ENCODE assay signal across 8 cellular contexts in the genomic region with DNA sequence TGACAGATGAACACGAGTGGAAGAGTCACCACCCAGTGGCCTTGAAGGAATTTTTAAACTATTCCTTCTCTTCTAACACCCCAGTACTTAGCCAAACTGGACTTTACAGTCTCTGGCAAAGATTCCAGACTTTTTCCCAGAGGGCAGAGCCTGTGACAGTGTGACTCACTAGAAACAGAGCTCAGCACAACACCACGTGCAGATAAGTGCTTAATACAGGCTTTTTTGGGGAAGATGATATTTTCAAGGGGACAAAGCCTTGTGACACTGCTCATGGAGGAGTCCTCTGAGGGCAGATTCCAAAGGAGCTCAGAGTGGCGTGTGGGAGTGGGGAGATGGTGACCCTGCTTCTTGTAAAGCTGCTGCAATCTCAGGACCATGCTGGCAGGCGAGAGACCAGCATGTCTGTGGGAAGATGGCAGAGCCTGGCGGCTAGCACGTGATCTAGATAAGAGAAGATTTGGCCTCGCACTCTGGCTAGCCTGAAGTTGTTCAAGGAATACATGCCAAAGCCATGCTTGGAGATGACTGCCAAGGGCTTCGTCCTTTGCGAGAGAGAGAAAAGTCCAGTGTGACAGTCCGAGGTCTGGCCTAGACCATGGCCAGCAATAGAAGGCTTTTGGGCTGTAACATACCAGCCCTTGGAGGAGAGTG. TPM values are rescaled to one million over a fixed set of nuclear protein-coding genes. Genes with fewer than 3 reads are reported as not detected.
DNase-seq lines count a peak whose midpoint lies in the region; ATAC-seq and TF ChIP-seq lines count a peak whose summit lies in the region.

No MANE protein-coding gene starts in this region.

- no peak overlapping the region for H3K4me3 ChIP-seq in mucosa of descending colon

- intact Hi-C loops in mucosa of descending colon (cut with DNase I, micrococcal nuclease), result no loop called here

- H3K27me3 Mint-ChIP-seq in chondrocyte (ENCODE audit: low read depth), result no peaks in the 10 kb centered on the region

- H3K9me3 Mint-ChIP-seq in chondrocyte (ENCODE audit: low read depth), result no peaks in the 10 kb centered on the region

- peak overlapping the region; percentile 97 for H3K27ac Mint-ChIP-seq in chondrocyte (ENCODE audit: unreplicated experiment)

- TF ChIP-seq CTCF in AG09319 (IDR thresholded peaks at IDR 0.05; ENCODE audit: low read depth, low read length) (no peak), chondrocyte (IDR thresholded peaks at IDR 0.05) (no peak), mucosa of descending colon (IDR thresholded peaks at IDR 0.05) (no peak)

- H3K4me1 Mint-ChIP-seq in chondrocyte (ENCODE audit: low read depth), result peaks cover 42% of the 10 kb centered on the region

- no peaks in the 10 kb centered on the region for H3K36me3 ChIP-seq in mucosa of descending colon (ENCODE audit: low read depth)

- ATAC-seq in mucosa of descending colon (peak; percentile 19), GM19324 (IDR thresholded peaks at IDR 0.05; ENCODE audit: low FRiP score, unreplicated experiment) (no peak), esophagus mucosa (no peak)

- peak; percentile 38 for DNase-seq in AG09319 (ENCODE audit: extremely low read depth, low read depth)
- peak; percentile 1 for DNase-seq in LoVo (ENCODE audit: low spot score)
- no peak for DNase-seq in chondrocyte (ENCODE audit: low spot score)
- no peak for DNase-seq in mucosa of descending colon
- DNase-seq in NCI-H2107 (lab: John Stamatoyannopoulos, UW), result no peak
- DNase-seq in NCI-H187 treated with DMSO at 0.1 percent for 48 hours (lab: John Stamatoyannopoulos, UW), result no peak

- H3K4me3 Mint-ChIP-seq in chondrocyte (ENCODE audit: unreplicated experiment), result peak overlapping the region; percentile 82

- H3K9me3 ChIP-seq in mucosa of descending colon, result no peaks in the 10 kb centered on the region

- H3K4me1 ChIP-seq in mucosa of descending colon (ENCODE audit: low read depth), result no peaks in the 10 kb centered on the region

- peaks cover 4% of the 10 kb centered on the region for H3K36me3 Mint-ChIP-seq in chondrocyte (ENCODE audit: low read depth)

RNA-seq across cellular contexts. Expression of a gene that starts 2.4 kb away (rescaled TPM):
- total RNA-seq in chondrocyte (3.2 to 16.7 TPM (median 16.7 TPM) in 3 replicates), mucosa of descending colon (under 1 TPM; 0.38 to 0.55 (median 0.47) TPM), esophagus mucosa (0.20 TPM)

RNA-seq across cellular contexts. Expression of a gene that starts 8.5 kb away (rescaled TPM):
- total RNA-seq in chondrocyte, result 29.2 to 30.9 TPM (median 30.2 TPM) in 3 replicates
- total RNA-seq in mucosa of descending colon, result 10 to 100 TPM; 45.3 to 66.9 (median 50.0) TPM
- 21.9 TPM for total RNA-seq in esophagus mucosa

Comparison
In these comparisons a context has a peak if more than half of its experiments do, and no peak if none do; other contexts are left out.
1. DNase-seq: peak in AG09319 (single experiment) and LoVo (single experiment); none in chondrocyte (single experiment), mucosa of descending colon (0 of 3), NCI-H2107 (single experiment) and NCI-H187 treated with DMSO at 0.1 percent for 48 hours (single experiment).